In the genomic region with DNA sequence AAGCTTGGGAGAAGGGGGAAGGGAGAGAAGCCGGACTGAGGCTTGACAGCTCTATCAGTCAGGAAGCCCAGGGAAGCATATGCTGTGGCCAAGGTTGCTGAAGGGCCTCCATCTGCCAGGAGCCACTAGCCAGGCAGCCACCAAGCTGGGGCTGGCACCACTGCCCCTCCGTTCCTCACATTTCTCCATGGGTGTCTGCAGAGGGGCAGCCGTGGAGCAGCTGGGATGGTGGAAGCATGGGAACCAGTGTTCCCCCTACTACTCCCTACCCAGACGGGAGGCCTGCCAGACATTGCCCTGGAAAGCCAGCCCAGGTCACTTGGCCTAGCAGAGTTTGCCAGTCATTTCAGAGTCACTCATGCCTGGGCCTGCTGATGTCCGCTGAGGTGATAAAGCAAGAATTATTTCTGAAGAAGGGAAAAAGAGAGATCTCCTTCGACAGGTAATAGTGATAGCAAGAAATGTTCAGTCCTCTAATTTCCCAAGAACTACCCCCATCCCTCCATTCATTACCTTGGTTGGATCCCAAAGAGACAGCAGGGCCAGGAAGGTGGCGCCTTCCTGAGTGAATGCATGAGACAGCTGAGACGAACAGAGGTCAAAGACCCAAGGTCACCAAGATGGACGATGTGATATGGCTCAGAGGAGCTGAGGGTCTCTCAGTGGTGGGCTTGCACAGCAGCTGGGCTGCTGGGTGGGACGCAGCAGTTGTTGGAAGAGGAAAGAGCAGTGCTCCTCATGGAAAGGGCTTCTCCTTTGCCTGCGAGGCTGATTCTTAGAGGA, we compare ENCODE assay signal across 24 cellular contexts. TPM values are rescaled to one million over a fixed set of nuclear protein-coding genes. Genes with fewer than 3 reads are reported as not detected.
DNase-seq lines count a peak whose midpoint lies in the region; TF ChIP-seq lines count a peak whose summit lies in the region.
"Had no signal": no experiment of that assay in that cellular context is flagged by ENCODE, and none has a peak within 500 bp of the region (broad histone marks: within the 10 kb centered on the region; RNA-seq: fewer than 3 reads in every experiment).

No MANE protein-coding gene starts in this region.

- intact Hi-C loops in activated naive CD4-positive, alpha-beta T cell treated with anti-CD3 and anti-CD28 coated beads for 36 hours (cut with micrococcal nuclease), result loop anchor here (1.0 to 2.0 kb wide), 2 partner anchors 11 to 61 kb away; a partner anchor contains a TSS
- intact Hi-C loops in sigmoid colon (cut with DNase I), result no loop called here

- H3K4me3 ChIP-seq in KMS-11 (IDR thresholded peaks at IDR 0.05; ENCODE audit: insufficient read depth, low read depth, low read length) (no peak overlapping the region), sigmoid colon (no peak overlapping the region)
- H3K4me3 ChIP-seq: esophagus squamous epithelium, gastrocnemius medialis, ovary had no signal

- no peak overlapping the region for H3K9ac ChIP-seq in KMS-11

- H3K4me1 ChIP-seq in KMS-11 (ENCODE audit: low read depth, poor library complexity, severe bottlenecking), result peaks cover 11% of the 10 kb centered on the region
- no peaks in the 10 kb centered on the region for H3K4me1 ChIP-seq in sigmoid colon
- H3K4me1 ChIP-seq: esophagus squamous epithelium had no signal

- no peak for TF ChIP-seq EP300 in sigmoid colon (IDR thresholded peaks at IDR 0.05)

- H2AFZ ChIP-seq in KMS-11 (ENCODE audit: low read depth), result no peak overlapping the region

- TF ChIP-seq POLR2A in sigmoid colon (IDR thresholded peaks at IDR 0.05), result no peak

- H3K36me3 Mint-ChIP-seq in activated naive CD4-positive, alpha-beta T cell treated with anti-CD3 and anti-CD28 coated beads for 36 hours (ENCODE audit: low read depth), result no peaks in the 10 kb centered on the region
- H3K36me3 Mint-ChIP-seq: stimulated activated memory B cell treated with anti-CD40 and anti-IgM and Interleukin-4, amounts not matched to agents 10 μg/mL and 1 μg/mL and 100 μg/mL, for 72 hours had no signal

- H4K20me1 ChIP-seq in KMS-11 (ENCODE audit: insufficient read depth), result no peaks in the 10 kb centered on the region

- H3K36me3 ChIP-seq in KMS-11 (ENCODE audit: insufficient read depth), result no peaks in the 10 kb centered on the region
- no peaks in the 10 kb centered on the region for H3K36me3 ChIP-seq in sigmoid colon
- H3K36me3 ChIP-seq: brain microvascular endothelial cell, esophagus squamous epithelium, gastrocnemius medialis, ovary had no signal

- H3K9me3 Mint-ChIP-seq in activated naive CD4-positive, alpha-beta T cell treated with anti-CD3 and anti-CD28 coated beads for 36 hours, result no peaks in the 10 kb centered on the region
- H3K9me3 Mint-ChIP-seq: activated T-helper 1 cell treated with anti-CD3 and anti-CD28 coated beads, Interleukin-12 subunit alpha, Interleukin-12 subunit beta, Interleukin-2, Interleukin-4 antibody, amounts not matched to agents 30 ng/mL and 10 ng/mL and 1 ng/mL, durations not matched to agents 14 hours and 24 hours and 36 hours; IgD-negative memory B cell; nephron; stimulated activated memory B cell treated with anti-CD40 and anti-IgM and Interleukin-4, amounts not matched to agents 10 μg/mL and 1 μg/mL and 100 μg/mL, for 72 hours had no signal

- H3K27ac Mint-ChIP-seq in activated naive CD4-positive, alpha-beta T cell treated with anti-CD3 and anti-CD28 coated beads for 36 hours, result peak overlapping the region; percentile 35
- H3K27ac Mint-ChIP-seq: nephron; stimulated activated memory B cell treated with anti-CD40 and anti-IgM and Interleukin-4, amounts not matched to agents 10 μg/mL and 1 μg/mL and 100 μg/mL, for 72 hours had no signal

- H3K9me3 ChIP-seq in sigmoid colon, result no peaks in the 10 kb centered on the region
- H3K9me3 ChIP-seq: esophagus squamous epithelium, gastrocnemius medialis, ovary had no signal

- H3K27ac ChIP-seq in KMS-11 (no peak overlapping the region), sigmoid colon (no peak overlapping the region)
- H3K27ac ChIP-seq: brain microvascular endothelial cell, C4-2B, esophagus squamous epithelium, gastrocnemius medialis, ovary had no signal

- peak overlapping the region; percentile 50; the same call in 1 of the 2 replicates for H3K4me2 ChIP-seq in KMS-11

- TF ChIP-seq CTCF in KMS-11 (conservative IDR thresholded peaks at IDR 0.05; ENCODE audit: low read depth, low read length) (no peak), sigmoid colon (IDR thresholded peaks at IDR 0.05) (no peak)

- no peak for DNase-seq in activated naive CD4-positive, alpha-beta T cell treated with anti-CD3 and anti-CD28 coated beads for 36 hours
- no peak for DNase-seq in activated naive CD4-positive, alpha-beta T cell treated with anti-CD3 and anti-CD28 coated beads, Interleukin-2, amount 50 U/mL, for 16 hours
- DNase-seq in cerebellar cortex (ENCODE audit: low spot score) (peak; percentile 88), sigmoid colon (peak; percentile 39), kidney glomerular epithelial cell (lab: John Stamatoyannopoulos, UW) (no peak), NOMO-1 treated with dmso at 0.1 percent for 144 hours (lab: John Stamatoyannopoulos, UW; ENCODE audit: unreplicated experiment) (no peak)
- DNase-seq: brain microvascular endothelial cell; cortex of kidney; DMS153; esophagus squamous epithelium; gastrocnemius medialis; GOT3; NCI-H2081; NCI-H345; NCI-H774; ovary; stimulated activated CD4-positive, alpha-beta T cell treated with anti-CD3 and anti-CD28 coated beads, Interleukin-4, amount 100 ng/mL, for 1 hour had no signal

- no peaks in the 10 kb centered on the region for H3K79me2 ChIP-seq in KMS-11 (ENCODE audit: insufficient read depth, low read depth)

- H3K4me3 Mint-ChIP-seq in activated naive CD4-positive, alpha-beta T cell treated with anti-CD3 and anti-CD28 coated beads for 36 hours, result no peak overlapping the region
- H3K4me3 Mint-ChIP-seq: nephron; stimulated activated memory B cell treated with anti-CD40 and anti-IgM and Interleukin-4, amounts not matched to agents 10 μg/mL and 1 μg/mL and 100 μg/mL, for 72 hours had no signal

- no peaks in the 10 kb centered on the region for H3K27me3 Mint-ChIP-seq in activated naive CD4-positive, alpha-beta T cell treated with anti-CD3 and anti-CD28 coated beads for 36 hours (ENCODE audit: low read depth)
- H3K27me3 Mint-ChIP-seq: stimulated activated memory B cell treated with anti-CD40 and anti-IgM and Interleukin-4, amounts not matched to agents 10 μg/mL and 1 μg/mL and 100 μg/mL, for 72 hours had no signal

- H3K4me1 Mint-ChIP-seq in activated naive CD4-positive, alpha-beta T cell treated with anti-CD3 and anti-CD28 coated beads for 36 hours (ENCODE audit: low read depth), result peaks cover 79% of the 10 kb centered on the region
- H3K4me1 Mint-ChIP-seq: IgD-negative memory B cell; stimulated activated memory B cell treated with anti-CD40 and anti-IgM and Interleukin-4, amounts not matched to agents 10 μg/mL and 1 μg/mL and 100 μg/mL, for 72 hours had no signal

- CTCF ChIA-PET in activated naive CD4-positive, alpha-beta T cell treated with anti-CD3 and anti-CD28 coated beads for 36 hours (lab: Charles Lee), result interaction anchor here (1.0 to 3.5 kb wide), 3 partner anchors 11 to 52 kb away, joined by 3 to 17 read pairs (median 3); no protein-coding TSS in a partner anchor

- H3K27me3 ChIP-seq in KMS-11 (ENCODE audit: insufficient read depth, low read depth) (no peaks in the 10 kb centered on the region), sigmoid colon (no peaks in the 10 kb centered on the region)
- H3K27me3 ChIP-seq: brain microvascular endothelial cell, esophagus squamous epithelium, gastrocnemius medialis, ovary had no signal

- WGBS in sigmoid colon, 2 donors, result 92 to 93% methylated on average over 11 of the region's 11 CpGs

RNA-seq across cellular contexts. Expression of a gene that starts 21.9 kb away (rescaled TPM):
- 1 to 10 TPM; 6.7 to 7.3 TPM for total RNA-seq in activated naive CD4-positive, alpha-beta T cell treated with anti-CD3 and anti-CD28 coated beads for 36 hours
- total RNA-seq in sigmoid colon, result 10 to 100 TPM in 1 of 4 donors, 1 to 10 TPM in 3; 6.4 to 21.0 (median 8.9) TPM
- 1 to 10 TPM in 1 of 3 donors, under 1 TPM in 2; under 0.01 to 4.4 (median 0.23) TPM for polyA plus RNA-seq in sigmoid colon
- total RNA-seq: OCI-LY7 had no signal

RNA-seq across cellular contexts. Expression of a gene that starts 41.0 kb away (rescaled TPM):
- total RNA-seq in activated naive CD4-positive, alpha-beta T cell treated with anti-CD3 and anti-CD28 coated beads for 36 hours, result 1 to 10 TPM; 5.5 to 5.8 TPM
- 1 to 10 TPM; 1.1 to 3.6 (median 1.9) TPM for total RNA-seq in sigmoid colon
- 100 to 1,000 TPM; 229 to 724 (median 339) TPM for polyA plus RNA-seq in sigmoid colon

Comparison
In these comparisons a context has a peak if more than half of its experiments do, and no peak if none do; other contexts are left out.
1. DNase-seq: peak in cerebellar cortex (single experiment) and sigmoid colon (single experiment); none in activated naive CD4-positive, alpha-beta T cell treated with anti-CD3 and anti-CD28 coated beads for 36 hours (single experiment), activated naive CD4-positive, alpha-beta T cell treated with anti-CD3 and anti-CD28 coated beads, Interleukin-2, amount 50 U/mL, for 16 hours (single experiment), kidney glomerular epithelial cell (single experiment) and NOMO-1 treated with dmso at 0.1 percent for 144 hours (single experiment).